Comparison of ENCODE assay signal across 1 cellular context in genomic region chr20:54438166-54438565, GRCh38.
TF ChIP-seq lines count a peak whose summit lies in the region.

No MANE protein-coding gene starts in this region.

TF ChIP-seq in WTC11, 78 proteins besides CTCF, POLR2A, EP300 and RAD21 (continued from another document):
- TF ChIP-seq USF2 (CRISPR knock-in tag; IDR thresholded peaks at IDR 0.05) = peak; percentile 67
